Comparison of ENCODE assay signal across 9 cellular contexts in the genomic region with DNA sequence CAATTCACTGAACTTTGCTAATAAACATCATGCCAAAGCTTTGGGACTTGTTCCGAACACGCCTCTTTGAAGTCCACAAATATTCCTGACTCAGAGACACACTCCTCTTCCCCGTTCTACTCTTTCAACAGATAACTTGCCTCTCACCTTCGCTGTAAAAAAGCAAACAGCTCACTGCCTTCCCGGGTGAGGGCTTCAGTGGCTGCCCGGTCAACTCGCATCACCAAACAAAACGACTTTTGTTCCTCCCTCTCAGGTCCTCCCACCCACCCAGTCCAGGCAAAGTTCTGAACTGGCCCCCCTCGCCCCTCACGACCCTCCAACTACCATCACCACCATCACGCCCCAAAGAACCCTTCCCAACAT. TPM values are rescaled to one million over a fixed set of nuclear protein-coding genes. Genes with fewer than 3 reads are reported as not detected.
DNase-seq lines count a peak whose midpoint lies in the region; TF ChIP-seq lines count a peak whose summit lies in the region.
"Had no signal": no experiment of that assay in that cellular context is flagged by ENCODE, and none has a peak within 500 bp of the region (broad histone marks: within the 10 kb centered on the region; RNA-seq: fewer than 3 reads in every experiment).

No MANE protein-coding gene starts in this region.

- H3K4me2 ChIP-seq in smooth muscle cell, result peak overlapping the region; percentile 90

- peaks cover 43% of the 10 kb centered on the region for H4K20me1 ChIP-seq in smooth muscle cell (ENCODE audit: low read depth)

- H3K27ac ChIP-seq in left ventricle myocardium inferior (replicated peaks), result peak overlapping the region; percentile 99
- H3K27ac ChIP-seq in smooth muscle cell (ENCODE audit: low read depth), result peak overlapping the region; percentile 93

- DNase-seq in DMS 273 (lab: John Stamatoyannopoulos, UW; ENCODE audit: unreplicated experiment) (peak; percentile 22), DMS 273 treated with DMSO at 0.1 percent for 48 hours (lab: John Stamatoyannopoulos, UW) (no peak), left ventricle myocardium inferior (no peak), smooth muscle cell (lab: John Stamatoyannopoulos, UW; ENCODE audit: unreplicated experiment) (no peak), DMS79 (lab: John Stamatoyannopoulos, UW) (no peak), NCI-H146 treated with DMSO at 0.1 percent for 48 hours (lab: John Stamatoyannopoulos, UW; ENCODE audit: unreplicated experiment) (no peak), SK-N-DZ (ENCODE audit: low spot score) (no peak)

- H3K9me3 ChIP-seq in left ventricle myocardium inferior (replicated peaks), result no peaks in the 10 kb centered on the region
- no peaks in the 10 kb centered on the region for H3K9me3 ChIP-seq in smooth muscle cell (replicated peaks; ENCODE audit: low read depth)

- H3K79me2 ChIP-seq in smooth muscle cell (ENCODE audit: low read depth), result peaks cover 41% of the 10 kb centered on the region

- peaks cover 84% of the 10 kb centered on the region for H3K4me1 ChIP-seq in left ventricle myocardium inferior
- peaks cover 34% of the 10 kb centered on the region for H3K4me1 ChIP-seq in smooth muscle cell (ENCODE audit: low read depth)

- no peak overlapping the region for H2AFZ ChIP-seq in smooth muscle cell (ENCODE audit: low read depth)

- H3F3A ChIP-seq in smooth muscle cell (ENCODE audit: low read depth), result peaks cover 37% of the 10 kb centered on the region

- TF ChIP-seq CTCF in WI38 (IDR thresholded peaks at IDR 0.05; ENCODE audit: low read depth, low read length) (no peak), left ventricle myocardium inferior (IDR thresholded peaks at IDR 0.05; ENCODE audit: borderline replicate concordance) (no peak), smooth muscle cell (IDR thresholded peaks at IDR 0.05; ENCODE audit: borderline replicate concordance, insufficient read depth, poor library complexity, severe bottlenecking) (no peak)

- peaks cover 22% of the 10 kb centered on the region for H3K36me3 ChIP-seq in left ventricle myocardium inferior
- H3K36me3 ChIP-seq in smooth muscle cell (ENCODE audit: low read depth), result no peaks in the 10 kb centered on the region

- H3K9ac ChIP-seq in smooth muscle cell (ENCODE audit: low read depth), result peak overlapping the region; percentile 75

- 2% methylated on average over 11 of the region's 11 CpGs for WGBS in smooth muscle cell (ENCODE audit: low lambda C conversion rate)

- intact Hi-C loops in left ventricle myocardium inferior (cut with micrococcal nuclease), result loop anchor here (10.0 kb wide), 1 partner anchor 275 kb away; no protein-coding TSS in a partner anchor

- H3K27me3 ChIP-seq in left ventricle myocardium inferior (ENCODE audit: low read depth) (no peaks in the 10 kb centered on the region), smooth muscle cell (ENCODE audit: low read depth) (no peaks in the 10 kb centered on the region)

- H3K4me3 ChIP-seq in WI38 (ENCODE audit: low read depth, low read length), result peak overlapping the region; percentile 90
- peak overlapping the region; percentile 84 for H3K4me3 ChIP-seq in left ventricle myocardium inferior
- H3K4me3 ChIP-seq in smooth muscle cell, result peak overlapping the region; percentile 93

RNA-seq across cellular contexts. Expression of gene CCN1, which starts 0.5 kb away (rescaled TPM):
- 38.7 TPM for total RNA-seq in left ventricle myocardium inferior
- total RNA-seq in smooth muscle cell, result 440 and 450 TPM in 2 replicates
- polyA plus RNA-seq in smooth muscle cell, result 1,412 and 1,766 TPM in 2 replicates
- polyA plus RNA-seq in SK-N-DZ (2014; cell fraction: cytosol; rRNA removed), result 0.12 and 0.13 TPM in 2 replicates
- polyA plus RNA-seq in SK-N-DZ (2014; cell fraction: nucleus; rRNA removed), result 0.08 and 1.3 TPM in 2 replicates
- total RNA-seq: activated CD8-positive, alpha-beta memory T cell treated with anti-CD3 and anti-CD28 coated beads for 36 hours had no signal

Comparison
In these comparisons a context has a peak if more than half of its experiments do, and no peak if none do; other contexts are left out.
1. RNA of gene CCN1, which starts 0.5 kb away (total RNA-seq): 440 to 450 TPM in smooth muscle cell; 38.7 TPM in left ventricle myocardium inferior (single experiment); every median in the first group is over 10 times any median in the second.
2. Peak in every context shown above with its lines, with median percentiles within 50 percentile points of each other: H3K4me3 ChIP-seq.